24 cellular contexts compared by ENCODE assay signal in the genomic region with DNA sequence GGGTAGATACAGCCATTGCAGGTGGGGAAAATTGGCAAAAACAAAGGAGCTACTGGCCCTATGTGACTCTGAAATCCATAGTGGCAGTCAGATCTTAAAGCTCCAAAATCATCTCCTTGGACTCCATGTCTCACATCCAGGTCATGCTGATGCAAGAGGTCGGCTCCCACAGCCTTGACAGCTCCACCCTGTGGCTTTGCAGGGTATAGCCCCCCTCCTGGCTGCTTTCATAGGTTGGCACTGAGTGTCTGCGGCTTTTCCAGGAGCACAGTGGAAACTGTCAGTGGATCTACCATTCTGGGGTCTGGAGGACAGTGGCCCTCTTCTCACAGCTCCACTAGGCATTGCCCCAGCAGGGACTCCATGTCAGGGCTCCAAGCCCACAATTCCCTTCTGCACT.
DNase-seq lines count a peak whose midpoint lies in the region; ATAC-seq, FAIRE-seq and TF ChIP-seq lines count a peak whose summit lies in the region.
"Had no signal": no experiment of that assay in that cellular context is flagged by ENCODE, and none has a peak within 500 bp of the region (broad histone marks: within the 10 kb centered on the region; RNA-seq: fewer than 3 reads in every experiment).

No MANE protein-coding gene starts in this region.

- H4K5ac ChIP-seq in H1 (ENCODE audit: insufficient read length, low read depth, low read length), result no peak overlapping the region

- dilution Hi-C loops in mammary epithelial cell (cut with HindIII; ENCODE audit: low sequenced_read_pairs), result no loop called here

- TF ChIP-seq POLR2A in NB4 (IDR thresholded peaks at IDR 0.05; ENCODE audit: extremely low read depth, insufficient read length) (no peak), H1 (IDR thresholded peaks at IDR 0.05; ENCODE audit: control extremely low read depth in 1 of 2, low read depth in 2 of 2, low read length in 2 of 2) (no peak)

- H3K9me3 ChIP-seq in H1 (ENCODE audit: insufficient read depth in 2 of 2, low read depth in 1 of 2, low read length in 1 of 2) (peaks cover 3 to 8% of the 10 kb centered on the region in 2 experiments; a peak in 2 of 4 replicates), mammary epithelial cell (replicated peaks; ENCODE audit: insufficient read depth, low read length) (no peaks in the 10 kb centered on the region)
- H3K9me3 ChIP-seq: thyroid gland had no signal

- no peak overlapping the region for H4K91ac ChIP-seq in H1 (replicated peaks; ENCODE audit: insufficient read length, low read length)

- no peaks in the 10 kb centered on the region for H3K79me2 ChIP-seq in H1 (ENCODE audit: control insufficient read depth in 1 of 2, insufficient read depth in 2 of 2, low read length in 2 of 2)
- no peaks in the 10 kb centered on the region for H3K79me2 ChIP-seq in mammary epithelial cell (ENCODE audit: insufficient read depth, low read length)
- H3K79me2 ChIP-seq: parathyroid adenoma had no signal

- WGBS in H1 (ENCODE audit: extremely low coverage in 1 of 2, insufficient coverage in 1 of 2, insufficient read length in 1 of 2, insufficient replicate concordance in 2 of 2, low coverage in 1 of 2, low lambda C conversion rate in 2 of 2, missing lambda C conversion rate in 1 of 2), 2 experiments, result 91% methylated on average over 2 of the region's 2 CpGs; no CpG with 5 or more reads in 1 of the 2 experiments
- WGBS in mammary epithelial cell (ENCODE audit: low coverage, missing lambda C conversion rate), result 71% methylated on average over 2 of the region's 2 CpGs

- H3K9ac ChIP-seq in H1 (replicated peaks in 1 of 4; ENCODE audit: extremely low read depth in 1 of 4, low read depth in 3 of 4, low read length in 3 of 4), result no peak overlapping the region
- no peak overlapping the region for H3K9ac ChIP-seq in mammary epithelial cell (ENCODE audit: insufficient read depth, low read length)
- H3K9ac ChIP-seq: GM23248, parathyroid adenoma had no signal

- intact Hi-C loops in mammary epithelial cell (cut with micrococcal nuclease), result loop anchor here (10.0 kb wide), 1 partner anchor 142 kb away; no protein-coding TSS in a partner anchor

- H3K14ac ChIP-seq in H1 (ENCODE audit: insufficient read length), result no peak overlapping the region

- H3K79me1 ChIP-seq in H1 (ENCODE audit: low read depth, low read length), result no peaks in the 10 kb centered on the region

- ATAC-seq in HG02840 (IDR thresholded peaks at IDR 0.05; ENCODE audit: low FRiP score, unreplicated experiment) (no peak), GM19023 (IDR thresholded peaks at IDR 0.05; ENCODE audit: unreplicated experiment) (no peak)
- ATAC-seq: naive thymus-derived CD8-positive, alpha-beta T cell; sciatic nerve had no signal

- no TSS peak for BruUV-seq in mammary epithelial cell (replicated peaks; lab: Mats Ljungman, UMichigan)

- no peak overlapping the region for H2BK15ac ChIP-seq in H1 (ENCODE audit: low read length)

- H2BK20ac ChIP-seq in H1 (ENCODE audit: low read length), result no peak overlapping the region

- H3K23me2 ChIP-seq in H1 (ENCODE audit: low read depth, low read length), result no peaks in the 10 kb centered on the region

- POLR2A ChIA-PET in H1 (lab: Charles Lee; ENCODE audit: partially characterized antibody), result no interaction called here

- H3K18ac ChIP-seq in H1 (ENCODE audit: extremely low read depth, low read length), result no peak overlapping the region

- peak; percentile 30 to 40 for TF ChIP-seq RAD21 in H1 (IDR thresholded peaks at IDR 0.05 in 1 of 2, conservative IDR thresholded peaks at IDR 0.05 in 1 of 2; ENCODE audit: low read depth in 2 of 2, low read length in 2 of 2)

- H3K23ac ChIP-seq in H1 (ENCODE audit: insufficient read length), result no peak overlapping the region

- H2BK120ac ChIP-seq in H1 (replicated peaks; ENCODE audit: low read depth, low read length), result no peak overlapping the region

- TF ChIP-seq CTCF in C4-2B (conservative IDR thresholded peaks at IDR 0.05) (peak; percentile 22), GM12865 (IDR thresholded peaks at IDR 0.05; ENCODE audit: insufficient read depth, low read depth, low read length, missing control alignments) (peak; percentile 6), NB4 (IDR thresholded peaks at IDR 0.05; ENCODE audit: low read depth, low read length) (peak; percentile 49), H1 (IDR thresholded peaks at IDR 0.05; ENCODE audit: control extremely low read depth in 1 of 3, insufficient read depth in 1 of 3, low read depth in 1 of 3, low read length in 3 of 3) (peak; percentile 6 to 52 (median 45); a peak in 2 of 4 replicates), mammary epithelial cell (conservative IDR thresholded peaks at IDR 0.05 in 1 of 2, IDR thresholded peaks at IDR 0.05 in 1 of 2; ENCODE audit: extremely low read depth in 1 of 2, insufficient read depth in 1 of 2, low read depth in 1 of 2, low read length in 2 of 2) (no peak)

- H3K27ac ChIP-seq in C4-2B (no peak overlapping the region), H1 (ENCODE audit: low read depth, low read length) (no peak overlapping the region), mammary epithelial cell (ENCODE audit: insufficient read depth, low read depth, low read length) (no peak overlapping the region)
- H3K27ac ChIP-seq: breast epithelium, GM23248, parathyroid adenoma, SK-N-MC, thyroid gland had no signal

- no peak for FAIRE-seq in H1 (lab: Jason Lieb, UNC)
- FAIRE-seq: endothelial cell of umbilical vein had no signal

- no peak overlapping the region for H3K4me2 ChIP-seq in H1 (ENCODE audit: insufficient read depth in 1 of 2, low read depth in 2 of 2, low read length in 2 of 2)
- no peak overlapping the region for H3K4me2 ChIP-seq in mammary epithelial cell (ENCODE audit: insufficient read depth, low read depth, low read length)

- H2AFZ ChIP-seq in H1 (ENCODE audit: low read length), result peak overlapping the region; percentile 89; the same call in 1 of the 2 replicates
- no peak overlapping the region for H2AFZ ChIP-seq in mammary epithelial cell (ENCODE audit: low read depth, low read length)
- H2AFZ ChIP-seq: GM23248, parathyroid adenoma had no signal

- no peak overlapping the region for H3K4ac ChIP-seq in H1 (replicated peaks; ENCODE audit: insufficient read length, low read depth, low read length)

- TF ChIP-seq EP300 in H1 (IDR thresholded peaks at IDR 0.05; ENCODE audit: borderline replicate concordance in 1 of 2, low read depth in 2 of 2, low read length in 2 of 2), result no peak

- no peak overlapping the region for H2BK5ac ChIP-seq in H1 (ENCODE audit: low read depth, low read length)

- no peak overlapping the region for H2BK12ac ChIP-seq in H1 (ENCODE audit: low read depth, low read length)

- H2AK5ac ChIP-seq in H1 (ENCODE audit: low read depth, low read length), result no peak overlapping the region

- no peak overlapping the region for H4K8ac ChIP-seq in H1 (ENCODE audit: extremely low read depth, insufficient read depth, low read length)

- no peaks in the 10 kb centered on the region for H3K4me1 ChIP-seq in H1 (replicated peaks in 1 of 4; ENCODE audit: control insufficient read depth in 3 of 4, insufficient read depth in 4 of 4, low read length in 3 of 4)
- H3K4me1 ChIP-seq in mammary epithelial cell (ENCODE audit: insufficient read depth, low read length), result no peaks in the 10 kb centered on the region
- H3K4me1 ChIP-seq: breast epithelium, parathyroid adenoma, thyroid gland had no signal

- H4K20me1 ChIP-seq in H1 (replicated peaks in 1 of 2; ENCODE audit: control insufficient read depth in 1 of 2, insufficient read depth in 2 of 2, low read length in 2 of 2), result no peaks in the 10 kb centered on the region
- no peaks in the 10 kb centered on the region for H4K20me1 ChIP-seq in mammary epithelial cell (ENCODE audit: insufficient read depth, low read length)

- CTCF ChIA-PET in H1 (lab: Charles Lee; ENCODE audit: partially characterized antibody) (interaction anchor here (0.8 to 2.7 kb wide), 4 partner anchors 9 to 38 kb away, joined by 3 to 7 read pairs (median 4); no protein-coding TSS in a partner anchor), mammary epithelial cell (lab: Charles Lee; ENCODE audit: low non-redundant PET) (no interaction called here)

- in situ Hi-C loops in mammary epithelial cell (cut with MboI; ENCODE audit: low sequenced_read_pairs in 2 of 2), result no loop called here

- no peak overlapping the region for H3K56ac ChIP-seq in H1 (replicated peaks; ENCODE audit: insufficient read length, low read depth, low read length)

- H3K4me3 ChIP-seq in GM12865 (ENCODE audit: low read depth, low read length), result no peak overlapping the region
- no peak overlapping the region for H3K4me3 ChIP-seq in NB4 (ENCODE audit: low read depth, low read length)
- no peak overlapping the region for H3K4me3 ChIP-seq in H1 (ENCODE audit: extremely low read depth in 1 of 4, insufficient read depth in 2 of 4, low read depth in 3 of 4, low read length in 4 of 4)
- no peak overlapping the region for H3K4me3 ChIP-seq in mammary epithelial cell (replicated peaks in 1 of 3; ENCODE audit: insufficient read depth in 1 of 3, low read depth in 2 of 3, low read length in 3 of 3)
- H3K4me3 ChIP-seq: breast epithelium, GM23248, SK-N-MC, thyroid gland had no signal

- no peaks in the 10 kb centered on the region for H3K27me3 ChIP-seq in H1 (replicated peaks in 1 of 4; ENCODE audit: control insufficient read depth in 3 of 4, extremely low read depth in 1 of 4, insufficient read depth in 3 of 4, low read length in 3 of 4)
- no peaks in the 10 kb centered on the region for H3K27me3 ChIP-seq in mammary epithelial cell (ENCODE audit: insufficient read depth, low read length)
- H3K27me3 ChIP-seq: breast epithelium, thyroid gland had no signal

- DNase-seq in GM12865 (ENCODE audit: low read depth) (peak; percentile 1), NB4 (ENCODE audit: low read depth) (peak; percentile 17), H1 (ENCODE audit: low read depth in 1 of 2, low spot score in 2 of 2) (peak; percentile 7 to 60), mammary epithelial cell (no peak)
- DNase-seq: activated CD4-positive, alpha-beta T cell treated with anti-CD3 and anti-CD28 coated beads for 1 hour; activated CD8-positive, alpha-beta memory T cell treated with anti-CD3 and anti-CD28 coated beads, Interleukin-2, amount 50 U/mL, for 48 hours; activated effector memory CD4-positive, alpha-beta T cell treated with Interleukin-2 at 50 U/mL for 16 hours; GM23248; Kasumi-1; kidney glomerular epithelial cell; naive thymus-derived CD8-positive, alpha-beta T cell; NCI-H2171; NCI-H774; stimulated activated naive CD4-positive, alpha-beta T cell treated with Interleukin-2 at 50 U/mL for 16 hours; T-helper 9 cell; thyroid gland had no signal

- no peaks in the 10 kb centered on the region for H3K36me3 ChIP-seq in H1 (ENCODE audit: control insufficient read depth in 2 of 4, insufficient read depth in 4 of 4, low read length in 3 of 4)
- H3K36me3 ChIP-seq in mammary epithelial cell (ENCODE audit: insufficient read depth, low read length), result no peaks in the 10 kb centered on the region
- H3K36me3 ChIP-seq: breast epithelium, thyroid gland had no signal

TF ChIP-seq in H1, 55 proteins besides CTCF, POLR2A, EP300 and RAD21 (continues in another document):
- no peak for TF ChIP-seq MAFK (IDR thresholded peaks at IDR 0.05; ENCODE audit: low read depth, low read length)
- no peak for TF ChIP-seq FOSL1 (IDR thresholded peaks at IDR 0.05; ENCODE audit: insufficient read depth, low read depth, low read length)
- 0 out of 2 replicates have a peak, but pooled peaks have one; percentile 42 for TF ChIP-seq CEBPB (IDR thresholded peaks at IDR 0.05; ENCODE audit: low read depth, low read length)
- TF ChIP-seq CBX5 (IDR thresholded peaks at IDR 0.05; ENCODE audit: low read depth, low read length), result no peak

Comparison
In these comparisons a context has a peak if more than half of its experiments do, and no peak if none do; other contexts are left out.
1. CTCF ChIP-seq: peak in C4-2B (single experiment), GM12865 (single experiment), NB4 (single experiment) and H1 (3 of 3); none in mammary epithelial cell (0 of 2).